1 cellular context compared by ENCODE assay signal in the genomic region with DNA sequence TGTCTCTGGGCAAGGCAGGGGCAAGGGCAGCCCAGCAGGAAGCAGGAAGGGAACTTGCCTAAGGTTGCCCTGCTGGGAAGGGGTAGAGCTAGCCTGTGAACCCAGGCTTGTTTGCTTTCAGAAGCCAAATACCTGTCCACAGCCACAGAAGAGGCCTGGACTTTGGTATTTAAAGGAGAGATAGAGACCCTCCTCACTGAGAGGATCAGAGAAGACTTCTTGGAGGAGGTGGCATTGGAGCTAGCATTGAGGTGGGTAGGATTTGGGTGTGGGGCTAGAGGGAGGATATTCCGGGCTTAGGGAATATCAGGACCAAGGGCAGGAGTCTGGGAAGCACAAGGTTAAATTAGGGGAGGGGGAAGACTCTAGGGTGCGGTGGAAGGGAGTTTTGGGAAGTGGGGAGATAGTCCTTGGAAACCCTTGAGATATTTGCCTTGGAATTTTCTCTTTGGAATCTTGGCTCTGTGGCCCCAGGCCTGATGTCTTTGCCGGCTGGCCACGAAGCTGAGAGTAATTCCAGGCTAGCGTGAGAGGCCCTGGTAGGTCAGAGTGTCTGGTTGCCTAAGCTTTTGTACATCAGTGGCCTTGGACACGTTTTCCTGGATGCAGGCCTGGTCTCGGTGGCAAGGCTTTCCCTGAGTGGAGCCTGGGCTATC.
TF ChIP-seq lines count a peak whose summit lies in the region.

No MANE protein-coding gene starts in this region.

TF ChIP-seq in IMR-90, 13 proteins besides CTCF, POLR2A, EP300 and RAD21:
- TF ChIP-seq CEBPB (IDR thresholded peaks at IDR 0.05; ENCODE audit: low read depth, low read length) (no peak), SMC3 (IDR thresholded peaks at IDR 0.05; ENCODE audit: low read depth, low read length) (no peak), NFE2L2 (IDR thresholded peaks at IDR 0.05; ENCODE audit: low read depth, low read length) (no peak), RCOR1 (IDR thresholded peaks at IDR 0.05; ENCODE audit: insufficient replicate concordance, low read length) (no peak), MXI1 (IDR thresholded peaks at IDR 0.05; ENCODE audit: borderline replicate concordance, low read depth, low read length) (no peak), MAFK (IDR thresholded peaks at IDR 0.05; ENCODE audit: low read depth, low read length) (no peak), RFX5 (IDR thresholded peaks at IDR 0.05; ENCODE audit: low read depth, low read length) (no peak), FOS (IDR thresholded peaks at IDR 0.05; ENCODE audit: low read depth, low read length) (no peak), BHLHE40 (IDR thresholded peaks at IDR 0.05; ENCODE audit: low read depth, low read length) (no peak), CHD1 (IDR thresholded peaks at IDR 0.05; ENCODE audit: low read depth, low read length) (no peak), MAZ (IDR thresholded peaks at IDR 0.05; ENCODE audit: borderline replicate concordance, low read depth, low read length) (no peak)
- TF ChIP-seq, protein P1, sequence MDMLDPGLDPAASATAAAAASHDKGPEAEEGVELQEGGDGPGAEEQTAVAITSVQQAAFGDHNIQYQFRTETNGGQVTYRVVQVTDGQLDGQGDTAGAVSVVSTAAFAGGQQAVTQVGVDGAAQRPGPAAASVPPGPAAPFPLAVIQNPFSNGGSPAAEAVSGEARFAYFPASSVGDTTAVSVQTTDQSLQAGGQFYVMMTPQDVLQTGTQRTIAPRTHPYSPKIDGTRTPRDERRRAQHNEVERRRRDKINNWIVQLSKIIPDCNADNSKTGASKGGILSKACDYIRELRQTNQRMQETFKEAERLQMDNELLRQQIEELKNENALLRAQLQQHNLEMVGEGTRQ (IDR thresholded peaks at IDR 0.05; ENCODE audit: low read depth, low read length), result no peak
- TF ChIP-seq, protein P2, sequence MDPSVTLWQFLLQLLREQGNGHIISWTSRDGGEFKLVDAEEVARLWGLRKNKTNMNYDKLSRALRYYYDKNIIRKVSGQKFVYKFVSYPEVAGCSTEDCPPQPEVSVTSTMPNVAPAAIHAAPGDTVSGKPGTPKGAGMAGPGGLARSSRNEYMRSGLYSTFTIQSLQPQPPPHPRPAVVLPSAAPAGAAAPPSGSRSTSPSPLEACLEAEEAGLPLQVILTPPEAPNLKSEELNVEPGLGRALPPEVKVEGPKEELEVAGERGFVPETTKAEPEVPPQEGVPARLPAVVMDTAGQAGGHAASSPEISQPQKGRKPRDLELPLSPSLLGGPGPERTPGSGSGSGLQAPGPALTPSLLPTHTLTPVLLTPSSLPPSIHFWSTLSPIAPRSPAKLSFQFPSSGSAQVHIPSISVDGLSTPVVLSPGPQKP (IDR thresholded peaks at IDR 0.05; ENCODE audit: borderline replicate concordance, low read depth, low read length), result no peak
